In the genomic region with DNA sequence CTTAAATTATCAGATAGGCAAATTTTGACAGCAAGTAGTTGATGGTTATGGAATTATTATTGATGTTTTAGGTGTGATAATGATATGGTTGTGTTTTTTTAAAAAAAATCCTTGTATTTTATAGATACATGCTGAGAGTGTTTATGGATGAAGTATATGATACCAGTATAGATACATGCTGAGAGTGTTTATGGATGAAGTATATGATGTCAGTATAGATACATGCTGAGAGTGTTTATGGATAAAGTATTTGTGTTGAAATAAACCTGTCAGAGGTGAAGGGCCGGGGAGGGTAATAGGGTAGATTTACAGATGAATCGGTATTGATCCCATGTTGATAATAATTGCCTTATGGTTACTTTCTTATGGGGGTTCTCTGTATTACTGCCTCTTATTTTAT, we compare ENCODE assay signal across 32 cellular contexts. TPM values are rescaled to one million over a fixed set of nuclear protein-coding genes. Genes with fewer than 3 reads are reported as not detected.
DNase-seq lines count a peak whose midpoint lies in the region; TF ChIP-seq lines count a peak whose summit lies in the region.
"Had no signal": no experiment of that assay in that cellular context is flagged by ENCODE, and none has a peak within 500 bp of the region (broad histone marks: within the 10 kb centered on the region; RNA-seq: fewer than 3 reads in every experiment).

No MANE protein-coding gene starts in this region.

- TF ChIP-seq CTCF in HEK293 (tag by site-specific recombination; IDR thresholded peaks at IDR 0.05) (no peak), Peyer's patch (IDR thresholded peaks at IDR 0.05) (no peak)

- H3K27me3 ChIP-seq in Peyer's patch = peaks cover 0 to 28% of the 10 kb centered on the region in 2 donors

- H3K9me3 ChIP-seq in HEK293 (ENCODE audit: control insufficient read depth, insufficient read depth, low read depth, low read length) = no peaks in the 10 kb centered on the region
- H3K9me3 ChIP-seq in Peyer's patch = no peaks in the 10 kb centered on the region
- H3K9me3 ChIP-seq: A549, BE2C, Caco-2 had no signal

- TF ChIP-seq POLR2A in Peyer's patch (IDR thresholded peaks at IDR 0.05) = no peak

- H3K4me3 ChIP-seq in HEK293 (ENCODE audit: low read depth, low read length) (no peak overlapping the region), Peyer's patch (no peak overlapping the region)
- H3K4me3 ChIP-seq: A549; BLaER1; BLaER1 treated with 17β-estradiol and CSF1 and Interleukin-3, amounts not matched to agents 10 nM and 100 nM had no signal

- no peaks in the 10 kb centered on the region for H3K4me1 ChIP-seq in HEK293 (ENCODE audit: control insufficient read depth, insufficient read depth, low read length)
- peaks cover 0 to 12% (median 1%) of the 10 kb centered on the region in 4 donors for H3K4me1 ChIP-seq in Peyer's patch
- H3K4me1 ChIP-seq: BE2C; BLaER1; BLaER1 treated with 17β-estradiol and CSF1 and Interleukin-3, amounts not matched to agents 10 nM and 100 nM had no signal

- POLR2A ChIA-PET in HEK293 (lab: Yijun Ruan, JAX) (no interaction called here), HEK293T (lab: Yijun Ruan, JAX) (no interaction called here)

- H3K27ac ChIP-seq in HEK293 (ENCODE audit: extremely low read depth, low read depth, low read length) = no peak overlapping the region
- no peak overlapping the region for H3K27ac ChIP-seq in Peyer's patch
- H3K27ac ChIP-seq: 22Rv1; A549; BLaER1; BLaER1 treated with 17β-estradiol and CSF1 and Interleukin-3, amounts not matched to agents 10 nM and 100 nM; C4-2B had no signal

- CTCF ChIA-PET in HEK293 (lab: Yijun Ruan, JAX) = no interaction called here
- CTCF ChIA-PET in HEK293T (lab: Yijun Ruan, JAX) = no interaction called here

- H3K36me3 ChIP-seq in HEK293 (ENCODE audit: control insufficient read depth in 2 of 2, insufficient read depth in 1 of 2, low read length in 2 of 2) = no peaks in the 10 kb centered on the region
- no peaks in the 10 kb centered on the region for H3K36me3 ChIP-seq in Peyer's patch
- H3K36me3 ChIP-seq: BE2C; BLaER1; BLaER1 treated with 17β-estradiol and CSF1 and Interleukin-3, amounts not matched to agents 10 nM and 100 nM had no signal

- DNase-seq in HEK293T (ENCODE audit: extremely low spot score) (no peak), Peyer's patch (no peak), EL (no peak)
- DNase-seq: 8988T; ACHN; AML-193; BE2C; C1 segment of cervical spinal cord; Caco-2; Calu3; CD4-positive, alpha-beta memory T cell; CD4-positive, alpha-beta T cell; CD4-positive, CD25-positive, alpha-beta regulatory T cell; CD8-positive, alpha-beta memory T cell; CD8-positive, alpha-beta T cell; COR-L47; DMS 273 treated with DMSO at 0.1 percent for 48 hours; DMS153; DMS53; DMS79; DMS79 treated with DMSO at 0.1 percent for 48 hours; DND-41 had no signal

TF ChIP-seq in HEK293, 187 proteins besides CTCF, POLR2A, EP300 and RAD21:
- TF ChIP-seq, protein P1, sequence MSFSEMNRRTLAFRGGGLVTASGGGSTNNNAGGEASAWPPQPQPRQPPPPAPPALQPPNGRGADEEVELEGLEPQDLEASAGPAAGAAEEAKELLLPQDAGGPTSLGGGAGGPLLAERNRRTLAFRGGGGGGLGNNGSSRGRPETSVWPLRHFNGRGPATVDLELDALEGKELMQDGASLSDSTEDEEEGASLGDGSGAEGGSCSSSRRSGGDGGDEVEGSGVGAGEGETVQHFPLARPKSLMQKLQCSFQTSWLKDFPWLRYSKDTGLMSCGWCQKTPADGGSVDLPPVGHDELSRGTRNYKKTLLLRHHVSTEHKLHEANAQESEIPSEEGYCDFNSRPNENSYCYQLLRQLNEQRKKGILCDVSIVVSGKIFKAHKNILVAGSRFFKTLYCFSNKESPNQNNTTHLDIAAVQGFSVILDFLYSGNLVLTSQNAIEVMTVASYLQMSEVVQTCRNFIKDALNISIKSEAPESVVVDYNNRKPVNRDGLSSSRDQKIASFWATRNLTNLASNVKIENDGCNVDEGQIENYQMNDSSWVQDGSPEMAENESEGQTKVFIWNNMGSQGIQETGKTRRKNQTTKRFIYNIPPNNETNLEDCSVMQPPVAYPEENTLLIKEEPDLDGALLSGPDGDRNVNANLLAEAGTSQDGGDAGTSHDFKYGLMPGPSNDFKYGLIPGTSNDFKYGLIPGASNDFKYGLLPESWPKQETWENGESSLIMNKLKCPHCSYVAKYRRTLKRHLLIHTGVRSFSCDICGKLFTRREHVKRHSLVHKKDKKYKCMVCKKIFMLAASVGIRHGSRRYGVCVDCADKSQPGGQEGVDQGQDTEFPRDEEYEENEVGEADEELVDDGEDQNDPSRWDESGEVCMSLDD (tag by site-specific recombination; IDR thresholded peaks at IDR 0.05) = no peak
- TF ChIP-seq ZIC2 (tag by site-specific recombination; IDR thresholded peaks at IDR 0.05) = peak; percentile 65

TF ChIP-seq in HEK293T, 16 proteins besides CTCF, POLR2A, EP300 and RAD21:
- TF ChIP-seq ELF4 (IDR thresholded peaks at IDR 0.05) (no peak), FOXA1 (IDR thresholded peaks at IDR 0.05) (no peak), FOXM1 (IDR thresholded peaks at IDR 0.05; ENCODE audit: borderline replicate concordance) (no peak), BHLHE40 (IDR thresholded peaks at IDR 0.05; ENCODE audit: borderline replicate concordance) (no peak), NFRKB (IDR thresholded peaks at IDR 0.05) (no peak), CTBP1 (IDR thresholded peaks at IDR 0.05; ENCODE audit: borderline replicate concordance) (peak; percentile 88; the same call in 1 of the 2 replicates), ARNT (IDR thresholded peaks at IDR 0.05) (no peak), SUZ12 (IDR thresholded peaks at IDR 0.05) (no peak), ZNF384 (IDR thresholded peaks at IDR 0.05) (peak; percentile 79; the same call in 1 of the 2 replicates)
- TF ChIP-seq, protein P2, sequence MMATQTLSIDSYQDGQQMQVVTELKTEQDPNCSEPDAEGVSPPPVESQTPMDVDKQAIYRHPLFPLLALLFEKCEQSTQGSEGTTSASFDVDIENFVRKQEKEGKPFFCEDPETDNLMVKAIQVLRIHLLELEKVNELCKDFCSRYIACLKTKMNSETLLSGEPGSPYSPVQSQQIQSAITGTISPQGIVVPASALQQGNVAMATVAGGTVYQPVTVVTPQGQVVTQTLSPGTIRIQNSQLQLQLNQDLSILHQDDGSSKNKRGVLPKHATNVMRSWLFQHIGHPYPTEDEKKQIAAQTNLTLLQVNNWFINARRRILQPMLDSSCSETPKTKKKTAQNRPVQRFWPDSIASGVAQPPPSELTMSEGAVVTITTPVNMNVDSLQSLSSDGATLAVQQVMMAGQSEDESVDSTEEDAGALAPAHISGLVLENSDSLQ (IDR thresholded peaks at IDR 0.05) = peak; percentile 84

RNA-seq across cellular contexts. Expression of a gene that starts 6.0 kb away (rescaled TPM):
- not detected for total RNA-seq in Peyer's patch
- total RNA-seq: A172; A673; B cell; Caco-2; Calu3; CD4-positive, alpha-beta memory T cell; CD4-positive, alpha-beta T cell; CD4-positive, CD25-positive, alpha-beta regulatory T cell; CD8-positive, alpha-beta memory T cell; CD8-positive, alpha-beta T cell; Daoy had no signal
